8 cellular contexts compared by ENCODE assay signal in the genomic region with DNA sequence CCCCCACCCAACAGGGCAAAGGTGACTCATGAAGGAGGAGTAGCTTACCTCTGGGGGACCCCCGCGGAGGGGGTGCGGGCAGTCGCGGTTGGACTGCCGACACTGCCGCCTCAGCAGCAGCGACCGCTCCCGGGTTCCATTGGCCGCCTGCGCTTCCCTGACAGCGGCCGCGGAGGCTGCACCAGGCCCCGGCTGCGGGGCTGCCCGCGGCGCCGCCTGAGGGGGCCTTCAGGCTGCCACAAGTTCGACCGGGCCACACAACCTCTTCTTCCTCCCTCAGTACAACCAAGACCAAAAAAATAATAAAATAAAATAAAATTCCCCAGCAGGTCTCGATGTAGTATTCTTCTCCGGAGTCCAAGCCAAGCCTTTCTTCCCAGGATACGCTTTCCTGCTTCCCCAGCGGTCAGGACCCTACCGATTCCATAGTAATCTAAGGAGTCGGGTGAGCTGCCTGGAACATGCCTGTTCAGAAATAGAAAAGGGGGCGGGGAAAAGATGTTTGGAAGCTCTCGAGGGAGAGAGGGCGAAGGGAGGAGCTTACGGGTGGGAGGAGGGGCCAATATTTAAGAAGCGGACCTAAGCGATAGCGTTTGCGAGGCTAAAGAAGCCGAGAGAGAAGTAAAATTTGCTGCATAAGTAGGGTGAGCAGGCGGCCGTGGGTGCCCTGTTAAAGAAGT. TPM values are rescaled to one million over a fixed set of nuclear protein-coding genes. Genes with fewer than 3 reads are reported as not detected.
DNase-seq lines count a peak whose midpoint lies in the region; ATAC-seq, FAIRE-seq and TF ChIP-seq lines count a peak whose summit lies in the region.

A gene (minus strand): TSS at position 194 of the 680 bp plus-strand sequence. CDS start 10,935 bp downstream, outside the sequence.

- H3K4me3 ChIP-seq in lower lobe of right lung = peak within 1 kb of the TSS; percentile 86

- H3K9me3 Mint-ChIP-seq in CD14-positive monocyte = peaks cover 0 to 2% (median 0%) of the 10 kb centered on the region in 7 donors

- H3K27ac ChIP-seq in lower lobe of right lung = peak within 1 kb of the TSS; percentile 97

- ATAC-seq in GM19463 (IDR thresholded peaks at IDR 0.05; ENCODE audit: unreplicated experiment) (peak; percentile 79), lower lobe of right lung (peak; percentile 98)

- H3K27me3 Mint-ChIP-seq in CD14-positive monocyte (ENCODE audit: low read depth in 3 of 3) = peaks cover 1 to 3% (median 3%) of the 10 kb centered on the region in 3 donors

- intact Hi-C loops in CD14-positive monocyte (cut with micrococcal nuclease) (loop anchor here in 1 of 2 donors (2.0 kb wide), 1 partner anchor 17 kb away; no protein-coding TSS in a partner anchor), lower lobe of right lung (cut with DNase I) (no loop called here)

- H3K4me1 ChIP-seq in lower lobe of right lung = peaks cover 34% of the 10 kb centered on the region

- no peak for FAIRE-seq in HTR-8/SVneo (lab: Jason Lieb, UNC)

- peaks cover 36% of the 10 kb centered on the region for H3K4me1 Mint-ChIP-seq in CD14-positive monocyte

- peak within 1 kb of the TSS; percentile 95 to 100 (median 97) for H3K27ac Mint-ChIP-seq in CD14-positive monocyte

- H3K36me3 ChIP-seq in lower lobe of right lung = peaks cover 22% of the 10 kb centered on the region

- DNase-seq in CD14-positive monocyte (ENCODE audit: low spot score) (peak; percentile 93), HTR-8/SVneo (ENCODE audit: insufficient read length, low spot score) (peak; percentile 89), NOMO-1 treated with DMSO at 0.1 percent for 48 hours (lab: John Stamatoyannopoulos, UW; ENCODE audit: unreplicated experiment) (peak; percentile 97), lower lobe of right lung (peak; percentile 91)
- DNase-seq in effector CD8-positive, alpha-beta T cell (lab: John Stamatoyannopoulos, UW) = peak; percentile 75
- DNase-seq in stimulated activated CD4-positive, alpha-beta T cell treated with anti-CD3 and anti-CD28 coated beads, TNF-alpha, amount 100 ng/mL, for 1 hour (ENCODE audit: low read depth in 3 of 3, low spot score in 1 of 3) = peak; percentile 63 to 76 (median 67)

- no peaks in the 10 kb centered on the region for H3K27me3 ChIP-seq in lower lobe of right lung (ENCODE audit: low read depth)

- peaks cover 20 to 30% of the 10 kb centered on the region in 2 donors for H3K36me3 Mint-ChIP-seq in CD14-positive monocyte

- POLR2A ChIA-PET in activated CD8-positive, alpha-beta memory T cell treated with anti-CD3 and anti-CD28 coated beads for 36 hours (lab: Charles Lee) = interaction anchor here (0.5 to 2.6 kb wide), 5 partner anchors 13 to 149 kb away, joined by 3 to 23 read pairs (median 6); no protein-coding TSS in a partner anchor

- TF ChIP-seq CTCF in CD14-positive monocyte (IDR thresholded peaks at IDR 0.05) = no peak
- no peak for TF ChIP-seq CTCF in lower lobe of right lung (IDR thresholded peaks at IDR 0.05)

- CTCF ChIA-PET in activated CD8-positive, alpha-beta memory T cell treated with anti-CD3 and anti-CD28 coated beads for 36 hours (lab: Charles Lee) = interaction anchor here (0.7 to 3.8 kb wide), 6 partner anchors 13 to 46 kb away, joined by 3 to 32 read pairs (median 6); no protein-coding TSS in a partner anchor

- peak within 1 kb of the TSS; percentile 89 to 99 for H3K4me3 Mint-ChIP-seq in CD14-positive monocyte

- H3K9me3 ChIP-seq in lower lobe of right lung = no peaks in the 10 kb centered on the region

RNA-seq across cellular contexts. Expression of the gene that starts here (rescaled TPM):
- polyA plus RNA-seq in CD14-positive monocyte = 10 to 100 TPM; 37.8 to 50.3 TPM
- total RNA-seq in activated CD8-positive, alpha-beta memory T cell treated with anti-CD3 and anti-CD28 coated beads for 36 hours = 10 to 100 TPM; 51.6 to 57.4 TPM
- total RNA-seq in lower lobe of right lung = 66.0 TPM

Comparison
In these comparisons a context has a peak if more than half of its experiments do, and no peak if none do; other contexts are left out.
1. Peak in every context shown above with its lines: DNase-seq, ATAC-seq, H3K4me3 ChIP-seq and H3K27ac ChIP-seq.